In genomic region chrX:10015711-10016515, GRCh38 we compare ENCODE assay signal across 1 cellular context.
TF ChIP-seq lines count a peak whose summit lies in the region.

No MANE protein-coding gene starts in this region.

TF ChIP-seq in HCT116, 20 proteins besides CTCF, POLR2A, EP300 and RAD21 (continued from another document):
- TF ChIP-seq REST (IDR thresholded peaks at IDR 0.05; ENCODE audit: low read depth), result no peak
TF ChIP-seq in HCT116: peak in this region for 0.
